ENCODE assay signal across 17 cellular contexts in genomic region chr17:57672971-57673370, GRCh38.
DNase-seq lines count a peak whose midpoint lies in the region; ATAC-seq and TF ChIP-seq lines count a peak whose summit lies in the region.
"Had no signal": no experiment of that assay in that cellular context is flagged by ENCODE, and none has a peak within 500 bp of the region (broad histone marks: within the 10 kb centered on the region; RNA-seq: fewer than 3 reads in every experiment).

No MANE protein-coding gene starts in this region.

- H3K9me3 ChIP-seq in heart right ventricle (no peaks in the 10 kb centered on the region), H9 (ENCODE audit: control insufficient read depth, low read depth, low read length) (no peaks in the 10 kb centered on the region)
- H3K9me3 ChIP-seq: prostate gland had no signal

- H2BK20ac ChIP-seq in H9 (ENCODE audit: low read depth, low read length, poor library complexity, severe bottlenecking) = no peak overlapping the region

- H3T11ph ChIP-seq in H9 (ENCODE audit: low read length) = no peak overlapping the region

- H4K91ac ChIP-seq in H9 (ENCODE audit: insufficient read length, low read depth, low read length) = no peak overlapping the region

- H3K27me3 ChIP-seq in heart right ventricle (no peaks in the 10 kb centered on the region), H9 (ENCODE audit: insufficient read depth, low read length) (no peaks in the 10 kb centered on the region)
- H3K27me3 ChIP-seq: brain microvascular endothelial cell had no signal

- peaks cover 51% of the 10 kb centered on the region for H3K4me1 Mint-ChIP-seq in activated naive CD8-positive, alpha-beta T cell (ENCODE audit: low read depth)
- peaks cover 9 to 18% of the 10 kb centered on the region in 2 experiments for H3K4me1 Mint-ChIP-seq in H9

- H3K36me3 ChIP-seq in heart right ventricle = peaks cover 0 to 18% (median 0%) of the 10 kb centered on the region in 9 donors
- H3K36me3 ChIP-seq: brain microvascular endothelial cell, prostate gland had no signal

- no peaks in the 10 kb centered on the region for H4K20me1 ChIP-seq in H9 (ENCODE audit: control insufficient read depth, insufficient read depth, insufficient read length)

- no peak overlapping the region for H2BK12ac ChIP-seq in H9 (ENCODE audit: insufficient read length, low read depth, low read length)

- H3K18ac ChIP-seq in H9 (ENCODE audit: insufficient read length, low read depth, low read length) = no peak overlapping the region

- peaks cover 10% of the 10 kb centered on the region for H3K36me3 Mint-ChIP-seq in activated naive CD8-positive, alpha-beta T cell
- H3K36me3 Mint-ChIP-seq in H9 (ENCODE audit: insufficient read depth in 1 of 3, low read depth in 3 of 3) = peaks cover 0 to 23% (median 14%) of the 10 kb centered on the region in 3 experiments; a peak in 4 of 7 replicates

- no peak overlapping the region for H4K5ac ChIP-seq in H9 (ENCODE audit: insufficient read length, low read depth, low read length)

- H2BK120ac ChIP-seq in H9 (ENCODE audit: low read depth, low read length, poor library complexity, severe bottlenecking) = no peak overlapping the region

- no peaks in the 10 kb centered on the region for H3K27me3 Mint-ChIP-seq in activated naive CD8-positive, alpha-beta T cell
- H3K27me3 Mint-ChIP-seq in H9 (ENCODE audit: low read depth) = no peaks in the 10 kb centered on the region
- H3K27me3 Mint-ChIP-seq: activated CD4-positive, alpha-beta T cell treated with anti-CD3 and anti-CD28 coated beads for 36 hours; IgD-negative memory B cell had no signal

- no peak overlapping the region for H4K8ac ChIP-seq in H9 (replicated peaks; ENCODE audit: insufficient read length, low read depth, low read length)

- H3K79me1 ChIP-seq in H9 (ENCODE audit: insufficient read depth, low read depth, low read length, poor library complexity, severe bottlenecking) = no peaks in the 10 kb centered on the region

- peaks cover 0 to 29% (median 10%) of the 10 kb centered on the region in 9 donors for H3K4me1 ChIP-seq in heart right ventricle
- H3K4me1 ChIP-seq in H9 (ENCODE audit: insufficient read depth, low read length) = no peaks in the 10 kb centered on the region
- H3K4me1 ChIP-seq: prostate gland had no signal

- H2BK5ac ChIP-seq in H9 (ENCODE audit: insufficient read length, low read length) = no peak overlapping the region

- no peak overlapping the region for H3K4me2 ChIP-seq in H9 (ENCODE audit: insufficient read depth, insufficient read length, low read length)

- DNase-seq in cardiac septum (ENCODE audit: low spot score) (peak; percentile 22), heart right ventricle (no peak), islet precursor cell (peak; percentile 67), ureter (ENCODE audit: low spot score) (peak; percentile 19), GM10266 (ENCODE audit: extremely low spot score) (no peak), H9 (no peak), cortex of kidney (lab: John Stamatoyannopoulos, UW) (no peak)
- DNase-seq: activated CD4-positive, alpha-beta T cell treated with anti-CD3 and anti-CD28 coated beads for 36 hours; activated gamma-delta T cell; brain microvascular endothelial cell; Calu3; NCI-H1048; NCI-H82; RPMI8226 had no signal

- no peak overlapping the region for H3K4ac ChIP-seq in H9 (ENCODE audit: low read depth, low read length)

- H3K4me3 Mint-ChIP-seq in activated naive CD8-positive, alpha-beta T cell = no peak overlapping the region
- H3K4me3 Mint-ChIP-seq in H9 = no peak overlapping the region
- H3K4me3 Mint-ChIP-seq: activated CD4-positive, alpha-beta T cell treated with anti-CD3 and anti-CD28 coated beads for 36 hours had no signal

- TF ChIP-seq CTCF in heart right ventricle (IDR thresholded peaks at IDR 0.05) = no peak
- TF ChIP-seq CTCF in GM10266 (IDR thresholded peaks at IDR 0.05; ENCODE audit: control insufficient read depth, insufficient read depth, low read depth, missing control alignments) = no peak
- TF ChIP-seq CTCF in H9 (conservative IDR thresholded peaks at IDR 0.05) = no peak

- H2BK15ac ChIP-seq in H9 (ENCODE audit: low read depth, low read length) = no peak overlapping the region

- no peak overlapping the region for H2AFZ ChIP-seq in H9 (ENCODE audit: low read length)

- no peaks in the 10 kb centered on the region for H3K79me2 ChIP-seq in H9 (ENCODE audit: insufficient read depth, low read length)

- H3K4me3 ChIP-seq in heart right ventricle = no peak overlapping the region
- H3K4me3 ChIP-seq: prostate gland had no signal

- H3K9ac ChIP-seq in H9 (ENCODE audit: extremely low read depth, insufficient read length, low read length) = no peak overlapping the region

- no peaks in the 10 kb centered on the region for H3K9me3 Mint-ChIP-seq in activated naive CD8-positive, alpha-beta T cell (ENCODE audit: low read depth)
- H3K9me3 Mint-ChIP-seq in H9 = no peaks in the 10 kb centered on the region
- H3K9me3 Mint-ChIP-seq: IgD-negative memory B cell had no signal

- ATAC-seq in heart right ventricle = no peak
- ATAC-seq: activated CD4-positive, alpha-beta T cell treated with anti-CD3 and anti-CD28 coated beads for 36 hours had no signal

- H3K27ac ChIP-seq in heart right ventricle (no peak overlapping the region), H9 (ENCODE audit: insufficient read length, low read depth, low read length) (no peak overlapping the region)
- H3K27ac ChIP-seq: brain microvascular endothelial cell, prostate gland had no signal

- no peak overlapping the region for H3K14ac ChIP-seq in H9 (ENCODE audit: insufficient read depth, low read length)

- peak overlapping the region; percentile 65 for H3K27ac Mint-ChIP-seq in activated naive CD8-positive, alpha-beta T cell
- H3K27ac Mint-ChIP-seq in H9 = no peak overlapping the region
- H3K27ac Mint-ChIP-seq: activated CD4-positive, alpha-beta T cell treated with anti-CD3 and anti-CD28 coated beads for 36 hours had no signal

- WGBS in heart right ventricle, 2 donors = 92 to 94% methylated on average over 4 of the region's 4 CpGs
- WGBS in H9 (ENCODE audit: extremely low coverage, insufficient read length, low lambda C conversion rate) = no CpG with 5 or more reads among the region's 4 CpGs

- intact Hi-C loops in cardiac septum (cut with DNase I) (loop anchor here (1.0 to 10.0 kb wide), 5 partner anchors 74 to 548 kb away; no protein-coding TSS in a partner anchor), heart right ventricle (cut with DNase I) (loop anchor here (1.0 to 10.0 kb wide), 15 partner anchors 64 to 541 kb away; partner anchors contain the start of gene CCDC182 (in 1 of the 10))

- no peak overlapping the region for H2AK5ac ChIP-seq in H9 (ENCODE audit: insufficient read length, low read length)

- no peak overlapping the region for H3K56ac ChIP-seq in H9 (ENCODE audit: insufficient read length, low read depth, low read length)

- H3K23me2 ChIP-seq in H9 (ENCODE audit: insufficient read length, low read depth, low read length, poor library complexity, severe bottlenecking) = no peaks in the 10 kb centered on the region

- no peak overlapping the region for H3K23ac ChIP-seq in H9 (ENCODE audit: insufficient read length, low read depth, low read length)

Comparison
In these comparisons a context has a peak if more than half of its experiments do, and no peak if none do; other contexts are left out.
1. DNase-seq: peak in cardiac septum (single experiment), islet precursor cell (single experiment) and ureter (single experiment); none in heart right ventricle (0 of 2), GM10266 (single experiment), H9 (single experiment) and cortex of kidney (single experiment).